Comparison of ENCODE assay signal across 8 cellular contexts in the genomic region with DNA sequence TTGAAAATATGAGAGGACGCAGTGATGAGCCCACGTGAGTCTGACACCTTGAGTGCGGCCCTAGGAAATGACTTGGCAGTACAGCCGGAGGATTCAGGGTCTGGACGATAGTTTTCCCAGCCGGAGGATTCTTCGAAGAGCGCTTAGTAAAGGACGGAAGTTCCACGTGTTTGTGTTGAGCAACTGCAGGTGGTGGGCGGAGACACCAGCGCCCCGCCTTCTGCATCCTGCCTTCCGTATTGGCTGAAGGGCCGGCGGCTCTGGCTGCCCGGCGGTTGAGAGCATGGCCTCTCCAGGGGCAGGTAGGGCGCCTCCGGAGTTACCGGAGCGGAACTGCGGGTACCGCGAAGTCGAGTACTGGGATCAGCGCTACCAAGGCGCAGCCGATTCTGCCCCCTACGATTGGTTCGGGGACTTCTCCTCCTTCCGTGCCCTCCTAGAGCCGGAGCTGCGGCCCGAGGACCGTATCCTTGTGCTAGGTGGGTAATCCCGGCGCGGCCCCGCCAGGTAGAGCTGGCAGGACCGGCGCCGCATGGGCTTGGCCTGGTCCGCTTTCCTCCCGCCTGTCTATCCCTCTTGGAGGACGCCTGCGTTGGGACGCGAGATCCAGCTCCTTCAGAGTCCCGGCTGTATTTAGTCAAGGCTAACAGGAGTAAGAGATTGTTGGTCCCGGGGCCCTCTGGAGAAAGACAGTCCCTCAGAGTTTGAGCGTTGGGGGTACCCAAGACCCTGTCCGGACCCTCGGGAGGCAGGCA. TPM values are rescaled to one million over a fixed set of nuclear protein-coding genes. Genes with fewer than 3 reads are reported as not detected.
DNase-seq lines count a peak whose midpoint lies in the region; ATAC-seq and TF ChIP-seq lines count a peak whose summit lies in the region.

A gene (plus strand): TSS at position 261 of the 755 bp plus-strand sequence. CDS start 23 bp downstream, at position 284.

- H3K36me3 Mint-ChIP-seq in IgD-negative memory B cell = no peaks in the 10 kb centered on the region

- DNase-seq in DMS153 treated with DMSO at 0.1 percent for 48 hours (lab: John Stamatoyannopoulos, UW; ENCODE audit: unreplicated experiment) (peak; percentile 94), OCI-M1 (lab: John Stamatoyannopoulos, UW) (peak; percentile 97), activated T-cell treated with anti-CD3 and anti-CD28 coated beads for 48 hours (ENCODE audit: low read depth) (peak; percentile 95), erythroblast (lab: John Stamatoyannopoulos, UW) (peak; percentile 99)
- DNase-seq in stimulated activated CD8-positive, alpha-beta memory T cell treated with anti-CD3 and anti-CD28 coated beads, Interleukin-4, amount 100 ng/mL, for 48 hours = peak; percentile 96

- H3K4me3 Mint-ChIP-seq in IgD-negative memory B cell = peak within 1 kb of the TSS; percentile 91 to 100 (median 98)

- H3K36me3 ChIP-seq in mucosa of rectum (ENCODE audit: control insufficient read depth in 2 of 2, insufficient read depth in 2 of 2, low read length in 2 of 2) = peaks cover 9 to 11% of the 10 kb centered on the region in 2 donors

- H3K27ac Mint-ChIP-seq in IgD-negative memory B cell = peak within 1 kb of the TSS; percentile 99 to 100 (median 99)

- H3K9me3 Mint-ChIP-seq in IgD-negative memory B cell = no peaks in the 10 kb centered on the region

- H3K4me1 Mint-ChIP-seq in IgD-negative memory B cell = peaks cover 9 to 12% (median 9%) of the 10 kb centered on the region in 3 donors

- peak within 1 kb of the TSS; percentile 59 to 92 for H3K27ac ChIP-seq in mucosa of rectum (ENCODE audit: low read depth in 2 of 2, low read length in 2 of 2)

- peak within 1 kb of the TSS; percentile 82 to 92 for H3K9ac ChIP-seq in mucosa of rectum (ENCODE audit: low read depth in 1 of 2, low read length in 2 of 2)

- peak; percentile 32 for TF ChIP-seq POLR2A in erythroblast (IDR thresholded peaks at IDR 0.05; ENCODE audit: low read length)

- no peaks in the 10 kb centered on the region for H3K27me3 ChIP-seq in mucosa of rectum (ENCODE audit: control insufficient read depth in 2 of 2, insufficient read depth in 2 of 2, low read length in 2 of 2)

- peak; percentile 90 for ATAC-seq in GM21529 (IDR thresholded peaks at IDR 0.05; ENCODE audit: unreplicated experiment)

- peaks cover 8 to 11% of the 10 kb centered on the region in 2 donors for H3K4me1 ChIP-seq in mucosa of rectum (ENCODE audit: control insufficient read depth in 2 of 2, insufficient read depth in 2 of 2, low read length in 2 of 2)

- H3K9me3 ChIP-seq in mucosa of rectum (ENCODE audit: control insufficient read depth in 2 of 2, low read length in 2 of 2) = no peaks in the 10 kb centered on the region

- H3K4me3 ChIP-seq in mucosa of rectum (ENCODE audit: low read length in 2 of 2) = peak within 1 kb of the TSS; percentile 74 to 99

- H3K27me3 Mint-ChIP-seq in IgD-negative memory B cell = no peaks in the 10 kb centered on the region

RNA-seq across cellular contexts. Expression of the gene that starts here (rescaled TPM):
- 3.2 TPM for polyA plus RNA-seq in IgD-negative memory B cell

Comparison
In these comparisons a context has a peak if more than half of its experiments do, and no peak if none do; other contexts are left out.
1. Peak in every context shown above with its lines: DNase-seq, ATAC-seq, H3K4me3 ChIP-seq and H3K27ac ChIP-seq.